2 cellular contexts compared by ENCODE assay signal in genomic region chr9:34501889-34502425, GRCh38.
TF ChIP-seq lines count a peak whose summit lies in the region.

No MANE protein-coding gene starts in this region.

TF ChIP-seq in IMR-90, 13 proteins besides CTCF, POLR2A, EP300 and RAD21:
- TF ChIP-seq MXI1 (IDR thresholded peaks at IDR 0.05; ENCODE audit: borderline replicate concordance, low read depth, low read length) (no peak), SMC3 (IDR thresholded peaks at IDR 0.05; ENCODE audit: low read depth, low read length) (peak; percentile 36)

TF ChIP-seq in K562, 482 proteins besides CTCF, POLR2A, EP300 and RAD21:
- TF ChIP-seq BCL6 (CRISPR knock-in tag; IDR thresholded peaks at IDR 0.05) (no peak), RERE (CRISPR knock-in tag; IDR thresholded peaks at IDR 0.05; ENCODE audit: borderline replicate concordance) (no peak), BRF1 (IDR thresholded peaks at IDR 0.05; ENCODE audit: borderline replicate concordance, extremely low read depth, insufficient read length) (no peak), CBX8 (IDR thresholded peaks at IDR 0.05; ENCODE audit: borderline replicate concordance, extremely low read depth, low read depth, low read length, poor library complexity, severe bottlenecking) (no peak), PHF21A (IDR thresholded peaks at IDR 0.05; ENCODE audit: borderline replicate concordance, low read depth) (no peak), ZNF212 (CRISPR knock-in tag; IDR thresholded peaks at IDR 0.05) (no peak), FOXA1 (IDR thresholded peaks at IDR 0.05; ENCODE audit: borderline replicate concordance) (no peak)
TF ChIP-seq in K562: peak in this region for 0.
